ENCODE assay signal across 11 cellular contexts in genomic region chr6:129447166-129447565, GRCh38.
A peak's percentile ranks its signal among the peaks of the same experiment; 100 is the strongest.
DNase-seq lines count a peak whose midpoint lies in the region; ATAC-seq, FAIRE-seq and TF ChIP-seq lines count a peak whose summit lies in the region.
"Had no signal": no experiment of that assay in that cellular context is flagged by ENCODE, and none has a peak within 500 bp of the region (broad histone marks: within the 10 kb centered on the region; RNA-seq: fewer than 3 reads in every experiment).

No MANE protein-coding gene starts in this region.

- DNase-seq in activated naive CD4-positive, alpha-beta T cell treated with anti-CD3 and anti-CD28 coated beads, Interleukin-2, amount 50 U/mL, for 16 hours, result no peak
- DNase-seq in PC-9, result no peak
- no peak for DNase-seq in astrocyte (ENCODE audit: low read depth)
- DNase-seq in type B pancreatic cell (ENCODE audit: extremely low spot score, unreplicated experiment), result no peak
- DNase-seq: DMS 273 treated with DMSO at 0.1 percent for 48 hours, NCI-H1105 treated with DMSO at 0.1 percent for 48 hours, NCI-H187, NCI-H69 had no signal

- ATAC-seq in HG02571 (IDR thresholded peaks at IDR 0.05; ENCODE audit: unreplicated experiment) (no peak), GM21786 (IDR thresholded peaks at IDR 0.05; ENCODE audit: unreplicated experiment) (no peak)

- H3K9me3 Mint-ChIP-seq in activated naive CD4-positive, alpha-beta T cell treated with anti-CD3 and anti-CD28 coated beads, Interleukin-2, amount 50 U/mL, for 24 hours, result peaks cover 12% of the 10 kb centered on the region
- no peaks in the 10 kb centered on the region for H3K9me3 Mint-ChIP-seq in astrocyte (ENCODE audit: unreplicated experiment)
- peaks cover 4% of the 10 kb centered on the region for H3K9me3 Mint-ChIP-seq in type B pancreatic cell

- H3K4me2 ChIP-seq in PC-9 (no peak overlapping the region), astrocyte (ENCODE audit: low read length) (no peak overlapping the region)

- H4K20me1 ChIP-seq in PC-9 (ENCODE audit: insufficient read depth) (no peaks in the 10 kb centered on the region), astrocyte (ENCODE audit: insufficient read depth, low read length) (no peaks in the 10 kb centered on the region)

- BruUV-seq in PC-9 (replicated peaks; lab: Mats Ljungman, UMichigan), result no TSS peak

- no peaks in the 10 kb centered on the region for H3K27me3 ChIP-seq in PC-9 (ENCODE audit: insufficient read depth, low read depth)
- no peaks in the 10 kb centered on the region for H3K27me3 ChIP-seq in astrocyte (ENCODE audit: insufficient read depth, low read length)

- H3K9me2 ChIP-seq in PC-9 (ENCODE audit: insufficient read depth), result no peaks in the 10 kb centered on the region

- H2AFZ ChIP-seq in PC-9, result peak overlapping the region; percentile 44; the same call in 1 of the 2 replicates
- no peak overlapping the region for H2AFZ ChIP-seq in astrocyte (ENCODE audit: low read depth, low read length)

- TF ChIP-seq CTCF in PC-9 (conservative IDR thresholded peaks at IDR 0.05), result no peak
- TF ChIP-seq CTCF in astrocyte (IDR thresholded peaks at IDR 0.05; ENCODE audit: insufficient read depth, low read depth, low read length), result no peak
- TF ChIP-seq CTCF in type B pancreatic cell (conservative IDR thresholded peaks at IDR 0.05), result no peak

- H3K36me3 Mint-ChIP-seq in activated naive CD4-positive, alpha-beta T cell treated with anti-CD3 and anti-CD28 coated beads, Interleukin-2, amount 50 U/mL, for 24 hours, result peaks cover 4% of the 10 kb centered on the region
- no peaks in the 10 kb centered on the region for H3K36me3 Mint-ChIP-seq in astrocyte (ENCODE audit: low read depth, unreplicated experiment)
- H3K36me3 Mint-ChIP-seq in type B pancreatic cell, result no peaks in the 10 kb centered on the region

- H3K9me3 ChIP-seq in PC-9 (ENCODE audit: insufficient read depth, low read depth), result no peaks in the 10 kb centered on the region
- no peaks in the 10 kb centered on the region for H3K9me3 ChIP-seq in astrocyte (ENCODE audit: insufficient read depth, low read depth, low read length)

- intact Hi-C loops in PC-9 (cut with micrococcal nuclease; ENCODE audit: unreplicated experiment), result no loop called here

- peak overlapping the region; percentile 61 for H3K27ac Mint-ChIP-seq in activated naive CD4-positive, alpha-beta T cell treated with anti-CD3 and anti-CD28 coated beads, Interleukin-2, amount 50 U/mL, for 24 hours
- H3K27ac Mint-ChIP-seq in astrocyte (ENCODE audit: unreplicated experiment) (no peak overlapping the region), type B pancreatic cell (peak overlapping the region; percentile 24)

- H3K79me2 ChIP-seq in PC-9 (ENCODE audit: low read depth) (no peaks in the 10 kb centered on the region), astrocyte (ENCODE audit: insufficient read depth, low read length) (no peaks in the 10 kb centered on the region)

- H3K4me1 ChIP-seq in PC-9 (replicated peaks; ENCODE audit: insufficient read depth), result no peaks in the 10 kb centered on the region
- no peaks in the 10 kb centered on the region for H3K4me1 ChIP-seq in astrocyte (ENCODE audit: insufficient read depth, low read length)

- H3F3A ChIP-seq in PC-9 (ENCODE audit: insufficient read depth, low read depth), result no peaks in the 10 kb centered on the region

- POLR2A ChIA-PET in PC-9 (lab: Charles Lee; ENCODE audit: unreplicated experiment), result no interaction called here

- H3K4me3 Mint-ChIP-seq in activated naive CD4-positive, alpha-beta T cell treated with anti-CD3 and anti-CD28 coated beads, Interleukin-2, amount 50 U/mL, for 24 hours, result no peak overlapping the region
- H3K4me3 Mint-ChIP-seq in astrocyte (ENCODE audit: unreplicated experiment) (no peak overlapping the region), type B pancreatic cell (no peak overlapping the region)

- peak; percentile 43 for FAIRE-seq in astrocyte (lab: Jason Lieb, UNC)

- H3K4me1 Mint-ChIP-seq in activated naive CD4-positive, alpha-beta T cell treated with anti-CD3 and anti-CD28 coated beads, Interleukin-2, amount 50 U/mL, for 24 hours, result peaks cover 71% of the 10 kb centered on the region
- H3K4me1 Mint-ChIP-seq in astrocyte (ENCODE audit: low read depth, unreplicated experiment) (no peaks in the 10 kb centered on the region), type B pancreatic cell (ENCODE audit: unreplicated experiment) (peaks cover 10% of the 10 kb centered on the region)

- CTCF ChIA-PET in PC-9 (lab: Charles Lee), result no interaction called here

- H3K36me3 ChIP-seq in PC-9 (ENCODE audit: low read depth) (no peaks in the 10 kb centered on the region), astrocyte (ENCODE audit: insufficient read depth, low read length) (no peaks in the 10 kb centered on the region)

- no peak overlapping the region for H3K9ac ChIP-seq in astrocyte (ENCODE audit: low read length)

- H3K27me3 Mint-ChIP-seq in activated naive CD4-positive, alpha-beta T cell treated with anti-CD3 and anti-CD28 coated beads, Interleukin-2, amount 50 U/mL, for 24 hours, result no peaks in the 10 kb centered on the region
- no peaks in the 10 kb centered on the region for H3K27me3 Mint-ChIP-seq in astrocyte (ENCODE audit: low read depth, unreplicated experiment)
- H3K27me3 Mint-ChIP-seq in type B pancreatic cell, result no peaks in the 10 kb centered on the region

- H3K27ac ChIP-seq in PC-9, result no peak overlapping the region
- H3K27ac ChIP-seq in astrocyte (ENCODE audit: low read depth, low read length), result no peak overlapping the region

- H3K4me3 ChIP-seq in PC-9, result no peak overlapping the region
- H3K4me3 ChIP-seq in astrocyte (ENCODE audit: insufficient read depth, low read depth, low read length), result no peak overlapping the region
